1 cellular context compared by ENCODE assay signal in genomic region chr10:13998090-13998838, GRCh38.
TF ChIP-seq lines count a peak whose summit lies in the region.

No MANE protein-coding gene starts in this region.

TF ChIP-seq in HEK293, 187 proteins besides CTCF, POLR2A, EP300 and RAD21 (continued from another document):
- TF ChIP-seq ZNF274 (IDR thresholded peaks at IDR 0.05; ENCODE audit: low read length) (no peak), ZNF274 (tag by site-specific recombination; IDR thresholded peaks at IDR 0.05; ENCODE audit: borderline replicate concordance) (no peak), ZFP41 (tag by site-specific recombination; IDR thresholded peaks at IDR 0.05; ENCODE audit: borderline replicate concordance) (no peak), ZNF621 (tag by site-specific recombination; IDR thresholded peaks at IDR 0.05) (no peak)
TF ChIP-seq in HEK293: peak in this region for 3.
